ENCODE assay signal across 13 cellular contexts in the genomic region with DNA sequence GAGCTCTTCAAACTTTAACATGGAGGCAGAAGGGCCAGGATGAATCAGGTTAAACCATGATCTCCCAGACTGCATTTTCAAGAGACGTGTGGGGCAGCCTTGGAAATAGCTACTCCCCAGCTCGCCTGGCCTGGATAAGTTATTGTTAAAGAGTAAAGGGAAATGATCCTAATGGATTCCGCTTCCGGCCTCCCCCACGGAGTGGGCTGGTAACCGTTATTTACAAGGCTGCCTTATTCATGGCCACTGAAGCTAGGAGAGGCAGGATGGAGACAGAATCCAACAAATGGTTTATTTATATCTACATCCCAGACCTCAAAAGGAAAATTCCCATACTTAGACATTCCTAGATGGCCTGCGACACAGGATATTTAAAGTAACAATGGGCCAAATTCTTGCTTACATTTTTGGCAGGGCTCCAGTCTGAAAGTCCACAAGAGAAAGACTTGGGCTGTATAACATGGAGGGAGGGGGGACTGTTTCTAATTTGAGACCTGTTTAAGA. TPM values are rescaled to one million over a fixed set of nuclear protein-coding genes. Genes with fewer than 3 reads are reported as not detected.
DNase-seq lines count a peak whose midpoint lies in the region; ATAC-seq and TF ChIP-seq lines count a peak whose summit lies in the region.
"Had no signal": no experiment of that assay in that cellular context is flagged by ENCODE, and none has a peak within 500 bp of the region (broad histone marks: within the 10 kb centered on the region; RNA-seq: fewer than 3 reads in every experiment).

No MANE protein-coding gene starts in this region.

- no peaks in the 10 kb centered on the region for H3K36me3 ChIP-seq in BLaER1

- H3K4me1 ChIP-seq in BLaER1, result peaks cover 47% of the 10 kb centered on the region

- no peak for TF ChIP-seq CTCF in fibroblast of villous mesenchyme (IDR thresholded peaks at IDR 0.05; ENCODE audit: insufficient read depth, low read depth, low read length)
- TF ChIP-seq CTCF in nephron progenitor cell (IDR thresholded peaks at IDR 0.05), result no peak
- no peak for TF ChIP-seq CTCF in natural killer cell (IDR thresholded peaks at IDR 0.05)

- H3K4me3 ChIP-seq in BLaER1 (no peak overlapping the region), fibroblast of villous mesenchyme (ENCODE audit: low read depth, low read length) (no peak overlapping the region)

- in situ Hi-C loops in SK-MEL-5 (cut with HindIII; ENCODE audit: low pct_unique_long_range_greater_than_20kb, low sequenced_read_pairs), result no loop called here

- H3K9ac ChIP-seq in BLaER1, result peak overlapping the region; percentile 15; the same call in 1 of the 2 replicates

- no peaks in the 10 kb centered on the region for H4K20me1 ChIP-seq in BLaER1

- H3K36me3 Mint-ChIP-seq in nephron progenitor cell (ENCODE audit: low read depth), result peaks cover 4% of the 10 kb centered on the region
- H3K36me3 Mint-ChIP-seq in natural killer cell, result no peaks in the 10 kb centered on the region
- H3K36me3 Mint-ChIP-seq: activated naive CD8-positive, alpha-beta T cell; naive B cell had no signal

- DNase-seq in SK-MEL-5 (ENCODE audit: low read depth, low spot score), result peak; percentile 63
- DNase-seq in fibroblast of villous mesenchyme (ENCODE audit: low read depth), result peak; percentile 58
- no peak for DNase-seq in nephron progenitor cell
- DNase-seq in natural killer cell, result no peak
- DNase-seq in retina, result no peak
- DNase-seq in GM19240 (ENCODE audit: insufficient read length, low spot score), result no peak
- no peak for DNase-seq in activated naive CD4-positive, alpha-beta T cell (lab: John Stamatoyannopoulos, UW)
- DNase-seq: activated CD4-positive, CD25-positive, alpha-beta regulatory T cell treated with anti-CD3 and anti-CD28 coated beads, Interleukin-2, amount 50 U/mL, for 72 hours; naive B cell; NCI-H1436 treated with DMSO at 0.1 percent for 48 hours; RPMI8226 had no signal

- H3K4me3 Mint-ChIP-seq in nephron progenitor cell (no peak overlapping the region), natural killer cell (no peak overlapping the region)
- H3K4me3 Mint-ChIP-seq: activated naive CD8-positive, alpha-beta T cell; naive B cell had no signal

- H3K27me3 ChIP-seq in BLaER1, result no peaks in the 10 kb centered on the region

- H3K27ac ChIP-seq in BLaER1, result no peak overlapping the region

- ATAC-seq in natural killer cell, result no peak

- H3K4me2 ChIP-seq in BLaER1, result peak overlapping the region; percentile 78

- H3K27ac Mint-ChIP-seq in nephron progenitor cell, result peak overlapping the region; percentile 97
- no peak overlapping the region for H3K27ac Mint-ChIP-seq in natural killer cell
- H3K27ac Mint-ChIP-seq: activated naive CD8-positive, alpha-beta T cell had no signal

- H3K9me3 ChIP-seq in BLaER1, result no peaks in the 10 kb centered on the region

- H3K27me3 Mint-ChIP-seq in nephron progenitor cell (ENCODE audit: low read depth, poor library complexity) (peaks cover 3% of the 10 kb centered on the region), natural killer cell (ENCODE audit: low read depth in 2 of 2) (no peaks in the 10 kb centered on the region)

- no peaks in the 10 kb centered on the region for H3K9me3 Mint-ChIP-seq in nephron progenitor cell
- no peaks in the 10 kb centered on the region for H3K9me3 Mint-ChIP-seq in natural killer cell
- H3K9me3 Mint-ChIP-seq: naive B cell had no signal

- H3K4me1 Mint-ChIP-seq in nephron progenitor cell (peaks cover 86% of the 10 kb centered on the region), natural killer cell (peaks cover 25 to 34% of the 10 kb centered on the region in 2 donors)
- H3K4me1 Mint-ChIP-seq: naive B cell had no signal

- intact Hi-C loops in natural killer cell (cut with micrococcal nuclease), result no loop called here

RNA-seq across cellular contexts. Expression of a gene that starts 27.9 kb away (rescaled TPM):
- 27.0 and 33.6 TPM in 2 replicates for total RNA-seq in SK-MEL-5 (2014; rRNA removed; shearing (Covaris generic))
- polyA plus RNA-seq in SK-MEL-5 (2015; cell fraction: cytosol; rRNA removed), result 91.2 and 111 TPM in 2 replicates
- 146 and 165 TPM in 2 replicates for polyA plus RNA-seq in SK-MEL-5 (2015; cell fraction: nucleus; rRNA removed)
- total RNA-seq in fibroblast of villous mesenchyme, result 22.9 and 23.2 TPM in 2 replicates
- 1 to 10 TPM in 1 of 3 donors, under 1 TPM in 2; 0.20 to 1.3 (median 0.40) TPM for total RNA-seq in natural killer cell

Comparison
In these comparisons a context has a peak if more than half of its experiments do, and no peak if none do; other contexts are left out.
1. DNase-seq: peak in SK-MEL-5 (single experiment) and fibroblast of villous mesenchyme (single experiment); none in nephron progenitor cell (single experiment), natural killer cell (single experiment), retina (single experiment), GM19240 (single experiment) and activated naive CD4-positive, alpha-beta T cell (0 of 4).
2. RNA of a gene that starts 27.9 kb away (total RNA-seq): 27.0 to 33.6 TPM in SK-MEL-5 and 22.9 to 23.2 TPM in fibroblast of villous mesenchyme; 0.20 to 1.3 TPM in natural killer cell; every median in the first group is over 10 times any median in the second.